Comparison of ENCODE assay signal across 13 cellular contexts in genomic region chr2:85547859-85548607, GRCh38. TPM values are rescaled to one million over a fixed set of nuclear protein-coding genes. Genes with fewer than 3 reads are reported as not detected.
A peak's percentile ranks its signal among the peaks of the same experiment; 100 is the strongest.
DNase-seq lines count a peak whose midpoint lies in the region; ATAC-seq, FAIRE-seq and TF ChIP-seq lines count a peak whose summit lies in the region.
"Had no signal": no experiment of that assay in that cellular context is flagged by ENCODE, and none has a peak within 500 bp of the region (broad histone marks: within the 10 kb centered on the region; RNA-seq: fewer than 3 reads in every experiment).

No MANE protein-coding gene starts in this region.

- DNase-seq in A549 (ENCODE audit: low read depth in 1 of 2, low spot score in 1 of 2) (no peak), Calu3 (no peak), mesothelial cell of epicardium (ENCODE audit: low spot score in 2 of 2, unreplicated experiment in 2 of 2) (no peak), NCI-H510A treated with DMSO at 0.1 percent for 48 hours (lab: John Stamatoyannopoulos, UW) (no peak), iPS-NIHi7 (ENCODE audit: extremely low spot score) (no peak), NCI-H1930 (lab: John Stamatoyannopoulos, UW) (no peak)
- DNase-seq in activated CD8-positive, alpha-beta T cell treated with anti-CD3 and anti-CD28 coated beads, Interleukin-2, amount 10 ng/mL, durations not matched to agents 7 days and 5 days, result no peak
- DNase-seq: H7, occipital lobe had no signal

- TF ChIP-seq EP300 in A549 (IDR thresholded peaks at IDR 0.05), result no peak

- 0 out of 6 replicates have a peak overlapping the region, but pooled peaks of 1 of the 2 experiments have one; percentile 11 for H3K27ac ChIP-seq in A549

- H3K4me3 ChIP-seq in A549, result no peak overlapping the region

- CTCF ChIA-PET in A549 (lab: Yijun Ruan, JAX), result interaction anchor here (0.8 to 35.5 kb wide), 6 partner anchors 9 to 198 kb away, joined by 3 to 1185 read pairs (median 120); partner anchors contain the start of genes CAPG, GGCX, MAT2A and SH2D6
- CTCF ChIA-PET in Calu3 (lab: Charles Lee), result interaction anchor here (0.9 to 1.0 kb wide), 2 partner anchors 9 to 128 kb away, joined by 3 to 4 read pairs; partner anchors contain the start of gene MAT2A
- CTCF ChIA-PET in activated CD8-positive, alpha-beta T cell treated with anti-CD3 and anti-CD28 coated beads, Interleukin-2, amount 10 ng/mL, durations not matched to agents 7 days and 5 days (lab: Charles Lee), result interaction anchor here (0.6 to 7.6 kb wide), 9 partner anchors 10 to 237 kb away, joined by 3 to 263 read pairs (median 5); partner anchors contain the start of genes GGCX, MAT2A and SH2D6

- no TSS peak for BruUV-seq in Calu3 (replicated peaks; lab: Mats Ljungman, UMichigan)

- H3K27ac Mint-ChIP-seq in Calu3 (ENCODE audit: unreplicated experiment) (peak overlapping the region; percentile 67), mesothelial cell of epicardium (peak overlapping the region; percentile 40)
- H3K27ac Mint-ChIP-seq in activated CD8-positive, alpha-beta T cell treated with anti-CD3 and anti-CD28 coated beads, Interleukin-2, amount 10 ng/mL, durations not matched to agents 7 days and 5 days, result peak overlapping the region; percentile 10

- FAIRE-seq in A549 (lab: Jason Lieb, UNC), result no peak
- FAIRE-seq: GM12891, RCC 7860 had no signal

- H3K4me1 Mint-ChIP-seq in Calu3 (ENCODE audit: low read depth, unreplicated experiment) (peaks cover 27% of the 10 kb centered on the region), mesothelial cell of epicardium (peaks cover 11% of the 10 kb centered on the region)
- H3K4me1 Mint-ChIP-seq in activated CD8-positive, alpha-beta T cell treated with anti-CD3 and anti-CD28 coated beads, Interleukin-2, amount 10 ng/mL, durations not matched to agents 7 days and 5 days (ENCODE audit: low read depth), result peaks cover 20% of the 10 kb centered on the region

- peaks cover 49% of the 10 kb centered on the region for H3K4me1 ChIP-seq in A549

- H3K27me3 Mint-ChIP-seq in Calu3 (ENCODE audit: unreplicated experiment) (no peaks in the 10 kb centered on the region), mesothelial cell of epicardium (ENCODE audit: low read depth) (no peaks in the 10 kb centered on the region)
- H3K27me3 Mint-ChIP-seq in activated CD8-positive, alpha-beta T cell treated with anti-CD3 and anti-CD28 coated beads, Interleukin-2, amount 10 ng/mL, durations not matched to agents 7 days and 5 days (ENCODE audit: low read depth), result no peaks in the 10 kb centered on the region
- H3K27me3 Mint-ChIP-seq: IgD-negative memory B cell had no signal

- no peak overlapping the region for H3K4me2 ChIP-seq in A549

- WGBS in A549 (ENCODE audit: missing lambda C conversion rate), result 68% methylated on average over 6 of the region's 6 CpGs

- no peak for TF ChIP-seq RAD21 in A549 (conservative IDR thresholded peaks at IDR 0.05 in 1 of 2, IDR thresholded peaks at IDR 0.05 in 1 of 2)

- no peaks in the 10 kb centered on the region for H3K9me3 Mint-ChIP-seq in Calu3 (ENCODE audit: low read depth, unreplicated experiment)
- no peaks in the 10 kb centered on the region for H3K9me3 Mint-ChIP-seq in activated CD8-positive, alpha-beta T cell treated with anti-CD3 and anti-CD28 coated beads, Interleukin-2, amount 10 ng/mL, durations not matched to agents 7 days and 5 days (ENCODE audit: insufficient read depth)
- H3K9me3 Mint-ChIP-seq in mesothelial cell of epicardium, result no peaks in the 10 kb centered on the region
- H3K9me3 Mint-ChIP-seq: IgD-negative memory B cell had no signal

- no peaks in the 10 kb centered on the region for H3K9me3 ChIP-seq in A549

- H3K36me3 Mint-ChIP-seq in Calu3 (ENCODE audit: insufficient read depth, unreplicated experiment) (peaks cover 84% of the 10 kb centered on the region), mesothelial cell of epicardium (peaks cover 20% of the 10 kb centered on the region)
- H3K36me3 Mint-ChIP-seq in activated CD8-positive, alpha-beta T cell treated with anti-CD3 and anti-CD28 coated beads, Interleukin-2, amount 10 ng/mL, durations not matched to agents 7 days and 5 days (ENCODE audit: low read depth), result peaks cover 65% of the 10 kb centered on the region

- H3K4me3 Mint-ChIP-seq in Calu3 (ENCODE audit: low read depth, unreplicated experiment) (no peak overlapping the region), mesothelial cell of epicardium (no peak overlapping the region)
- no peak overlapping the region for H3K4me3 Mint-ChIP-seq in activated CD8-positive, alpha-beta T cell treated with anti-CD3 and anti-CD28 coated beads, Interleukin-2, amount 10 ng/mL, durations not matched to agents 7 days and 5 days
- H3K4me3 Mint-ChIP-seq: IgD-negative memory B cell had no signal

- no peak for TF ChIP-seq CTCF in A549 (IDR thresholded peaks at IDR 0.05)
- TF ChIP-seq CTCF in Calu3 (IDR thresholded peaks at IDR 0.05; ENCODE audit: unreplicated experiment), result no peak
- TF ChIP-seq CTCF in mesothelial cell of epicardium (IDR thresholded peaks at IDR 0.05; ENCODE audit: unreplicated experiment), result no peak

- intact Hi-C loops in Calu3 (cut with micrococcal nuclease; ENCODE audit: unreplicated experiment), result no loop called here

- peak; percentile 7 to 12; a peak in 5 of 6 replicates for ATAC-seq in A549
- no peak for ATAC-seq in activated CD8-positive, alpha-beta T cell treated with anti-CD3 and anti-CD28 coated beads, Interleukin-2, amount 10 ng/mL, durations not matched to agents 7 days and 5 days
- ATAC-seq in HG03095 (IDR thresholded peaks at IDR 0.05; ENCODE audit: unreplicated experiment), result no peak

- TF ChIP-seq POLR2A in A549 (IDR thresholded peaks at IDR 0.05; ENCODE audit: low read length), result no peak

- POLR2A ChIA-PET in A549 (lab: Yijun Ruan, JAX), result interaction anchor here (0.6 to 9.0 kb wide), 7 partner anchors 8 to 507 kb away, joined by 3 to 116 read pairs (median 4); partner anchors contain the start of genes MAT2A, RNF181 and SH2D6
- POLR2A ChIA-PET in activated CD8-positive, alpha-beta T cell treated with anti-CD3 and anti-CD28 coated beads, Interleukin-2, amount 10 ng/mL, durations not matched to agents 7 days and 5 days (lab: Charles Lee), result interaction anchor here (1.2 to 7.1 kb wide), 3 partner anchors 8 to 11 kb away, joined by 3 to 51 read pairs (median 6); partner anchors contain the start of gene MAT2A

RNA-seq across cellular contexts. Expression of gene MAT2A, which starts 9.1 kb away (rescaled TPM):
- 1,024 and 1,329 TPM in 2 replicates for polyA plus RNA-seq in A549 (2011; rRNA removed)
- polyA plus RNA-seq in A549 (2012; cell fraction: cytosol; rRNA removed), result 197 and 230 TPM in 2 replicates
- polyA plus RNA-seq in A549 (2012; cell fraction: nucleus; rRNA removed), result 533 and 600 TPM in 2 replicates
- 370 to 430 TPM (median 400 TPM) in 3 replicates for polyA plus RNA-seq in A549 (2017; fragmentation: RNase III; extraction: RNeasy Plus Mini Kit Qiagen cat#74134 plus additional on column Dnase treatment)
- 421 and 591 TPM in 2 replicates for polyA minus RNA-seq in A549 (2011; rRNA and poly(A)+ RNA removed)
- 387 and 393 TPM in 2 replicates for total RNA-seq in Calu3 (2022)
- 100 to 1,000 TPM; 264 to 273 TPM for total RNA-seq in activated CD8-positive, alpha-beta T cell treated with anti-CD3 and anti-CD28 coated beads, Interleukin-2, amount 10 ng/mL, durations not matched to agents 7 days and 5 days
- total RNA-seq in mesothelial cell of epicardium, result 263 to 274 TPM (median 271 TPM) in 3 replicates

RNA-seq across cellular contexts. Expression of gene GGCX, which starts 13.3 kb away (rescaled TPM):
- polyA plus RNA-seq in A549 (2011; rRNA removed) (39.0 and 49.6 TPM in 2 replicates), A549 (2017; fragmentation: RNase III; extraction: RNeasy Plus Mini Kit Qiagen cat#74134 plus additional on column Dnase treatment) (48.7 to 58.5 TPM (median 55.1 TPM) in 3 replicates)
- polyA plus RNA-seq in A549 (2012; cell fraction: cytosol; rRNA removed), result 49.1 and 53.4 TPM in 2 replicates
- 69.5 and 77.4 TPM in 2 replicates for polyA plus RNA-seq in A549 (2012; cell fraction: nucleus; rRNA removed)
- polyA minus RNA-seq in A549 (2011; rRNA and poly(A)+ RNA removed), result 99.1 and 106 TPM in 2 replicates
- total RNA-seq in Calu3 (2022) (66.2 and 67.7 TPM in 2 replicates), mesothelial cell of epicardium (57.4 to 58.2 TPM (median 57.7 TPM) in 3 replicates)
- total RNA-seq in activated CD8-positive, alpha-beta T cell treated with anti-CD3 and anti-CD28 coated beads, Interleukin-2, amount 10 ng/mL, durations not matched to agents 7 days and 5 days, result 10 to 100 TPM; 18.9 to 20.0 TPM

RNA-seq across cellular contexts. Expression of gene VAMP8, which starts 29.4 kb away (rescaled TPM):
- polyA plus RNA-seq in A549 (2011; rRNA removed) (38.3 and 41.1 TPM in 2 replicates), A549 (2017; fragmentation: RNase III; extraction: RNeasy Plus Mini Kit Qiagen cat#74134 plus additional on column Dnase treatment) (17.7 to 22.4 TPM (median 18.5 TPM) in 3 replicates)
- 21.5 and 24.5 TPM in 2 replicates for polyA plus RNA-seq in A549 (2012; cell fraction: cytosol; rRNA removed)
- 5.7 and 12.5 TPM in 2 replicates for polyA plus RNA-seq in A549 (2012; cell fraction: nucleus; rRNA removed)
- 8.3 and 8.7 TPM in 2 replicates for polyA minus RNA-seq in A549 (2011; rRNA and poly(A)+ RNA removed)
- total RNA-seq in Calu3 (2022) (90.8 and 107 TPM in 2 replicates), mesothelial cell of epicardium (51.0 to 55.7 TPM (median 55.5 TPM) in 3 replicates)
- total RNA-seq in activated CD8-positive, alpha-beta T cell treated with anti-CD3 and anti-CD28 coated beads, Interleukin-2, amount 10 ng/mL, durations not matched to agents 7 days and 5 days, result 100 to 1,000 TPM; 141 to 148 TPM

RNA-seq across cellular contexts. Expression of gene VAMP5, which starts 36.2 kb away (rescaled TPM):
- 0.16 and 0.67 TPM in 2 replicates for polyA plus RNA-seq in A549 (2011; rRNA removed)
- 0.10 and 0.25 TPM in 2 replicates for polyA plus RNA-seq in A549 (2012; cell fraction: cytosol; rRNA removed)
- 0.29 and 0.95 TPM in 2 replicates for polyA plus RNA-seq in A549 (2012; cell fraction: nucleus; rRNA removed)
- polyA plus RNA-seq in A549 (2017; fragmentation: RNase III; extraction: RNeasy Plus Mini Kit Qiagen cat#74134 plus additional on column Dnase treatment), result not detected in 3 replicates
- polyA minus RNA-seq in A549 (2011; rRNA and poly(A)+ RNA removed), result 0.58 TPM in 1 of 2 replicates, not detected in the other
- 10.0 and 10.1 TPM in 2 replicates for total RNA-seq in Calu3 (2022)
- total RNA-seq in activated CD8-positive, alpha-beta T cell treated with anti-CD3 and anti-CD28 coated beads, Interleukin-2, amount 10 ng/mL, durations not matched to agents 7 days and 5 days, result 10 to 100 TPM; 72.0 to 74.4 TPM
- 2.5 to 3.7 TPM (median 3.4 TPM) in 3 replicates for total RNA-seq in mesothelial cell of epicardium

RNA-seq across cellular contexts. Expression of gene RNF181, which starts 47.5 kb away (rescaled TPM):
- polyA plus RNA-seq in A549 (2011; rRNA removed), result 287 and 366 TPM in 2 replicates
- 318 and 381 TPM in 2 replicates for polyA plus RNA-seq in A549 (2012; cell fraction: cytosol; rRNA removed)
- 260 and 338 TPM in 2 replicates for polyA plus RNA-seq in A549 (2012; cell fraction: nucleus; rRNA removed)
- 182 to 199 TPM (median 189 TPM) in 3 replicates for polyA plus RNA-seq in A549 (2017; fragmentation: RNase III; extraction: RNeasy Plus Mini Kit Qiagen cat#74134 plus additional on column Dnase treatment)
- 111 and 217 TPM in 2 replicates for polyA minus RNA-seq in A549 (2011; rRNA and poly(A)+ RNA removed)
- 101 and 102 TPM in 2 replicates for total RNA-seq in Calu3 (2022)
- 100 to 1,000 TPM in 1 of 2 experiments, 10 to 100 TPM in 1; 91.0 to 104 TPM for total RNA-seq in activated CD8-positive, alpha-beta T cell treated with anti-CD3 and anti-CD28 coated beads, Interleukin-2, amount 10 ng/mL, durations not matched to agents 7 days and 5 days
- 76.6 to 87.4 TPM (median 82.8 TPM) in 3 replicates for total RNA-seq in mesothelial cell of epicardium

Comparison
In these comparisons a context has a peak if more than half of its experiments do, and no peak if none do; other contexts are left out.
1. ATAC-seq: peak in A549 (2 of 2); none in activated CD8-positive, alpha-beta T cell treated with anti-CD3 and anti-CD28 coated beads, Interleukin-2, amount 10 ng/mL, durations not matched to agents 7 days and 5 days (single experiment) and HG03095 (single experiment).
2. H3K27ac Mint-ChIP-seq: peak in every context shown above with its lines; median percentile 67 in Calu3; 40 in mesothelial cell of epicardium; 10 in activated CD8-positive, alpha-beta T cell treated with anti-CD3 and anti-CD28 coated beads, Interleukin-2, amount 10 ng/mL, durations not matched to agents 7 days and 5 days.